In genomic region chr9:72888943-72889342, GRCh38 we compare ENCODE assay signal across 24 cellular contexts.
DNase-seq lines count a peak whose midpoint lies in the region; TF ChIP-seq lines count a peak whose summit lies in the region.
"Had no signal": no experiment of that assay in that cellular context is flagged by ENCODE, and none has a peak within 500 bp of the region (broad histone marks: within the 10 kb centered on the region; RNA-seq: fewer than 3 reads in every experiment).

No MANE protein-coding gene starts in this region.

- no peak for TF ChIP-seq RAD21 in neural cell (conservative IDR thresholded peaks at IDR 0.05)

- DNase-seq in NCI-H1417 (lab: John Stamatoyannopoulos, UW) = peak in 2 of 3 experiments; percentile 8 to 57
- no peak for DNase-seq in NCI-H1417 treated with DMSO at 0.1 percent for 48 hours (lab: John Stamatoyannopoulos, UW)
- peak; percentile 85 for DNase-seq in NCI-H69 (lab: John Stamatoyannopoulos, UW)
- DNase-seq in inferior parietal cortex (ENCODE audit: extremely low spot score) = no peak
- no peak for DNase-seq in KBM-7
- no peak for DNase-seq in middle frontal gyrus (ENCODE audit: extremely low spot score, low spot score)
- DNase-seq: ACHN; BE2C; C1 segment of cervical spinal cord; CD4-positive, alpha-beta memory T cell; CD4-positive, CD25-positive, alpha-beta regulatory T cell; CD8-positive, alpha-beta memory T cell; COR-L47; DMS 273 treated with DMSO at 0.1 percent for 48 hours; DMS153; DMS53; DMS79; DND-41; EL; GDM1 had no signal

- H3K9ac ChIP-seq in neural cell (ENCODE audit: low read length) = no peak overlapping the region
- H3K9ac ChIP-seq: BLaER1 had no signal

- no peak overlapping the region for H3K4me2 ChIP-seq in neural cell (ENCODE audit: low read length)
- H3K4me2 ChIP-seq: BLaER1 had no signal

- H3K4me3 ChIP-seq in neural cell (ENCODE audit: low read length) = no peak overlapping the region
- H3K4me3 ChIP-seq: BLaER1, GM12878 had no signal

- no peaks in the 10 kb centered on the region for H4K20me1 ChIP-seq in neural cell (ENCODE audit: insufficient read depth)
- H4K20me1 ChIP-seq: BLaER1 had no signal

- no peak overlapping the region for H3K27ac ChIP-seq in neural cell (ENCODE audit: low read length)
- H3K27ac ChIP-seq: 22Rv1, BLaER1 had no signal

- no peaks in the 10 kb centered on the region for H3K9me2 ChIP-seq in neural cell (ENCODE audit: insufficient read depth, low read length)

- no peaks in the 10 kb centered on the region for H3F3A ChIP-seq in neural cell (ENCODE audit: insufficient read depth, low read length, poor library complexity, severe bottlenecking)

- H3K36me3 ChIP-seq in neural cell (ENCODE audit: insufficient read depth, low read length) = no peaks in the 10 kb centered on the region
- H3K36me3 ChIP-seq: BE2C, BLaER1 had no signal

- no peaks in the 10 kb centered on the region for H3K27me3 ChIP-seq in neural cell (ENCODE audit: insufficient read depth, low read depth, low read length)
- H3K27me3 ChIP-seq: BE2C, BLaER1 had no signal

- no peak for TF ChIP-seq CTCF in neural cell (IDR thresholded peaks at IDR 0.05; ENCODE audit: poor library complexity, severe bottlenecking)

- no peaks in the 10 kb centered on the region for H3K79me2 ChIP-seq in neural cell (replicated peaks; ENCODE audit: insufficient read depth, low read length)

- peak; percentile 94 for TF ChIP-seq EP300 in neural cell (conservative IDR thresholded peaks at IDR 0.05; ENCODE audit: poor library complexity, severe bottlenecking)

- H2AFZ ChIP-seq in neural cell (ENCODE audit: low read depth, low read length) = no peak overlapping the region

- peaks cover 3% of the 10 kb centered on the region for H3K9me3 ChIP-seq in neural cell (ENCODE audit: low read length)
- H3K9me3 ChIP-seq: BE2C had no signal

- in situ Hi-C loops in KBM-7 (cut with MboI; ENCODE audit: low pct_unique_long_range_greater_than_20kb, low sequenced_read_pairs) = no loop called here

TF ChIP-seq in neural cell, 6 proteins besides CTCF, POLR2A, EP300 and RAD21:
- TF ChIP-seq POLR2AphosphoS5 (IDR thresholded peaks at IDR 0.05) (peak; percentile 78), TAF1 (IDR thresholded peaks at IDR 0.05; ENCODE audit: low read depth) (no peak)

Comparison
In these comparisons a context has a peak if more than half of its experiments do, and no peak if none do; other contexts are left out.
1. DNase-seq: peak in NCI-H1417 (2 of 3) and NCI-H69 (single experiment); none in NCI-H1417 treated with DMSO at 0.1 percent for 48 hours (single experiment), inferior parietal cortex (single experiment), KBM-7 (single experiment) and middle frontal gyrus (single experiment).